Comparison of ENCODE assay signal across 22 cellular contexts in genomic region chr2:133490412-133490958, GRCh38.
DNase-seq lines count a peak whose midpoint lies in the region; ATAC-seq and TF ChIP-seq lines count a peak whose summit lies in the region.
"Had no signal": no experiment of that assay in that cellular context is flagged by ENCODE, and none has a peak within 500 bp of the region (broad histone marks: within the 10 kb centered on the region; RNA-seq: fewer than 3 reads in every experiment).

No MANE protein-coding gene starts in this region.

- intact Hi-C loops in Right ventricle myocardium superior (cut with DNase I): no loop called here
- intact Hi-C loops in cardiac septum (cut with DNase I): no loop called here
- intact Hi-C loops in left ventricle myocardium superior (cut with micrococcal nuclease): no loop called here
- intact Hi-C loops in right lobe of liver (cut with DNase I): no loop called here

- TF ChIP-seq CTCF in right lobe of liver (IDR thresholded peaks at IDR 0.05): no peak

- WGBS in right lobe of liver (ENCODE audit: insufficient coverage, low coverage, low lambda C conversion rate, missing lambda C conversion rate): 62% methylated on average over 2 of the region's 3 CpGs

- no peak for TF ChIP-seq POLR2A in right lobe of liver (IDR thresholded peaks at IDR 0.05)

- DNase-seq in Right ventricle myocardium superior (no peak), cardiac septum (ENCODE audit: low spot score) (no peak), left ventricle myocardium superior (no peak), right lobe of liver (no peak), SIG-M5 (lab: John Stamatoyannopoulos, UW) (no peak), NCI-H1105 treated with DMSO at 0.1 percent for 48 hours (lab: John Stamatoyannopoulos, UW) (no peak), HuH-7.5 (ENCODE audit: low spot score) (no peak)
- DNase-seq: 8988T; AML-193; CD8-positive, alpha-beta memory T cell; GDM1; KBM-7; MM.1S; NCI-H1048; NCI-H1436 treated with DMSO at 0.1 percent for 48 hours; NCI-H1930; NCI-H510A; SJCRH30 had no signal

- no peaks in the 10 kb centered on the region for H3K27me3 ChIP-seq in right lobe of liver
- H3K27me3 ChIP-seq: SJCRH30 had no signal

- no peaks in the 10 kb centered on the region for H3K36me3 ChIP-seq in right lobe of liver
- H3K36me3 ChIP-seq: SJCRH30 had no signal

- H3K9me3 ChIP-seq in right lobe of liver: no peaks in the 10 kb centered on the region
- H3K9me3 ChIP-seq: SJCRH30 had no signal

- ATAC-seq in Right ventricle myocardium superior (ENCODE audit: poor library complexity) (peak; percentile 59), left ventricle myocardium superior (peak; percentile 70), right lobe of liver (no peak), HG02852 (IDR thresholded peaks at IDR 0.05; ENCODE audit: unreplicated experiment) (no peak)
- ATAC-seq: HCT116 had no signal

- H3K4me1 ChIP-seq in right lobe of liver: peaks cover 0 to 41% (median 14%) of the 10 kb centered on the region in 4 donors
- H3K4me1 ChIP-seq: SJCRH30 had no signal

- peak overlapping the region in 2 of 3 donors; percentile 81 to 83 for H3K27ac ChIP-seq in right lobe of liver
- H3K27ac ChIP-seq: GM23248, RWPE1, SJCRH30 had no signal

- H3K4me3 ChIP-seq in right lobe of liver: no peak overlapping the region
- H3K4me3 ChIP-seq: GM23248, SJCRH30 had no signal

Comparison
In these comparisons a context has a peak if more than half of its experiments do, and no peak if none do; other contexts are left out.
1. ATAC-seq: peak in Right ventricle myocardium superior (single experiment) and left ventricle myocardium superior (single experiment); none in right lobe of liver (0 of 4) and HG02852 (single experiment).